In genomic region chr5:370311-370958, GRCh38 we compare ENCODE assay signal across 11 cellular contexts. TPM values are rescaled to one million over a fixed set of nuclear protein-coding genes. Genes with fewer than 3 reads are reported as not detected.
DNase-seq lines count a peak whose midpoint lies in the region; ATAC-seq, FAIRE-seq and TF ChIP-seq lines count a peak whose summit lies in the region.
"Had no signal": no experiment of that assay in that cellular context is flagged by ENCODE, and none has a peak within 500 bp of the region (broad histone marks: within the 10 kb centered on the region; RNA-seq: fewer than 3 reads in every experiment).

No MANE protein-coding gene starts in this region.

- ATAC-seq in psoas muscle: no peak

- no peak overlapping the region for H3K4me3 ChIP-seq in BLaER1
- peak overlapping the region; percentile 70 for H3K4me3 ChIP-seq in GM12865 (ENCODE audit: low read depth, low read length)
- no peak overlapping the region for H3K4me3 ChIP-seq in neuronal stem cell (ENCODE audit: low read length in 2 of 2)
- H3K4me3 ChIP-seq in psoas muscle: no peak overlapping the region

- H3K27me3 ChIP-seq in BLaER1 (peaks cover 28% of the 10 kb centered on the region), neuronal stem cell (ENCODE audit: control insufficient read depth in 3 of 3, insufficient read depth in 3 of 3, low read depth in 1 of 3, low read length in 3 of 3) (peaks cover 0 to 60% (median 20%) of the 10 kb centered on the region in 3 experiments), psoas muscle (ENCODE audit: insufficient read depth in 3 of 3, low read length in 2 of 3) (peaks cover 0 to 37% (median 9%) of the 10 kb centered on the region in 3 donors)

- H3K9me3 ChIP-seq in BLaER1: peaks cover 16% of the 10 kb centered on the region
- H3K9me3 ChIP-seq in neuronal stem cell (replicated peaks in 1 of 2; ENCODE audit: control insufficient read depth in 2 of 2, insufficient read depth in 1 of 2, low read depth in 1 of 2, low read length in 2 of 2): peaks cover 0 to 3% of the 10 kb centered on the region in 2 donors
- H3K9me3 ChIP-seq in psoas muscle: peaks cover 4% of the 10 kb centered on the region

- no peaks in the 10 kb centered on the region for H3K9me3 Mint-ChIP-seq in activated T-helper 2 cell treated with anti-CD3 and anti-CD28 coated beads, Interferon-gamma antibody, Interleukin-2, Interleukin-4, amounts not matched to agents 10 μg/mL and 5 μg/mL and 100 μg/mL, durations not matched to agents 14 hours and 24 hours and 36 hours

- H3K4me1 ChIP-seq in BLaER1 (peaks cover 90% of the 10 kb centered on the region), neuronal stem cell (ENCODE audit: control insufficient read depth in 2 of 2, insufficient read depth in 1 of 2, low read depth in 1 of 2, low read length in 2 of 2) (peaks cover 6 to 20% of the 10 kb centered on the region in 2 donors), psoas muscle (no peaks in the 10 kb centered on the region)

- H3K27ac Mint-ChIP-seq in activated T-helper 2 cell treated with anti-CD3 and anti-CD28 coated beads, Interferon-gamma antibody, Interleukin-2, Interleukin-4, amounts not matched to agents 10 μg/mL and 5 μg/mL and 100 μg/mL, durations not matched to agents 14 hours and 24 hours and 36 hours: peak overlapping the region; percentile 60

- H3K4me3 Mint-ChIP-seq in activated T-helper 2 cell treated with anti-CD3 and anti-CD28 coated beads, Interferon-gamma antibody, Interleukin-2, Interleukin-4, amounts not matched to agents 10 μg/mL and 5 μg/mL and 100 μg/mL, durations not matched to agents 14 hours and 24 hours and 36 hours (ENCODE audit: low read depth): no peak overlapping the region

- no CpG with 5 or more reads among the region's 14 CpGs for WGBS in neuronal stem cell (ENCODE audit: extremely low coverage in 2 of 2, insufficient read length in 2 of 2, insufficient replicate concordance in 1 of 2), 2 donors
- WGBS in psoas muscle, 3 donors: 91 to 98% (median 92%) methylated on average over 13 to 14 of the region's 14 CpGs

- H3K36me3 Mint-ChIP-seq in activated T-helper 2 cell treated with anti-CD3 and anti-CD28 coated beads, Interferon-gamma antibody, Interleukin-2, Interleukin-4, amounts not matched to agents 10 μg/mL and 5 μg/mL and 100 μg/mL, durations not matched to agents 14 hours and 24 hours and 36 hours (ENCODE audit: low read depth): peaks cover 48% of the 10 kb centered on the region

- no peak overlapping the region for H3K14ac ChIP-seq in neuronal stem cell (ENCODE audit: low read length)

- H2BK15ac ChIP-seq in neuronal stem cell (ENCODE audit: low read length): no peak overlapping the region

- H3K4ac ChIP-seq in neuronal stem cell (ENCODE audit: low read length): no peak overlapping the region

- no peak for DNase-seq in GM12865 (ENCODE audit: low read depth)
- DNase-seq in activated T-helper 2 cell treated with anti-CD3 and anti-CD28 coated beads, Interferon-gamma antibody, Interleukin-2, Interleukin-4, amounts not matched to agents 10 μg/mL and 5 μg/mL and 100 μg/mL, durations not matched to agents 14 hours and 24 hours and 36 hours (ENCODE audit: low spot score): no peak
- no peak for DNase-seq in neuronal stem cell (ENCODE audit: low spot score)
- no peak for DNase-seq in H54 (ENCODE audit: insufficient read length, low spot score)
- no peak for DNase-seq in psoas muscle
- no peak for DNase-seq in NCI-H2107 treated with DMSO at 0.1 percent for 48 hours (lab: John Stamatoyannopoulos, UW; ENCODE audit: unreplicated experiment)
- DNase-seq: effector CD8-positive, alpha-beta T cell; Karpas-422; NCI-H146; stimulated activated CD4-positive, alpha-beta T cell treated with anti-CD3 and anti-CD28 coated beads, Interleukin-4, amount 100 ng/mL, for 1 hour had no signal

- no peak overlapping the region for H4K8ac ChIP-seq in neuronal stem cell (ENCODE audit: low read depth, low read length)

- TF ChIP-seq CTCF in GM12865 (IDR thresholded peaks at IDR 0.05; ENCODE audit: insufficient read depth, low read depth, low read length, missing control alignments): no peak
- TF ChIP-seq CTCF in psoas muscle (IDR thresholded peaks at IDR 0.05): no peak

- TF ChIP-seq POLR2A in H54 (IDR thresholded peaks at IDR 0.05; ENCODE audit: low read depth, low read length): no peak

- no peak overlapping the region for H2BK5ac ChIP-seq in neuronal stem cell (ENCODE audit: low read length)

- peaks cover 57% of the 10 kb centered on the region for H3K4me1 Mint-ChIP-seq in activated T-helper 2 cell treated with anti-CD3 and anti-CD28 coated beads, Interferon-gamma antibody, Interleukin-2, Interleukin-4, amounts not matched to agents 10 μg/mL and 5 μg/mL and 100 μg/mL, durations not matched to agents 14 hours and 24 hours and 36 hours (ENCODE audit: low read depth)

- H3K27me3 Mint-ChIP-seq in activated T-helper 2 cell treated with anti-CD3 and anti-CD28 coated beads, Interferon-gamma antibody, Interleukin-2, Interleukin-4, amounts not matched to agents 10 μg/mL and 5 μg/mL and 100 μg/mL, durations not matched to agents 14 hours and 24 hours and 36 hours (ENCODE audit: low read depth): no peaks in the 10 kb centered on the region

- no peaks in the 10 kb centered on the region for H3K36me3 ChIP-seq in BLaER1
- H3K36me3 ChIP-seq in neuronal stem cell (replicated peaks in 1 of 2; ENCODE audit: control insufficient read depth in 2 of 2, insufficient read depth in 2 of 2, low read length in 2 of 2): no peaks in the 10 kb centered on the region
- H3K36me3 ChIP-seq in psoas muscle (ENCODE audit: insufficient read depth in 1 of 2, low read depth in 1 of 2): no peaks in the 10 kb centered on the region

- H2AFZ ChIP-seq in neuronal stem cell (ENCODE audit: low read length): no peak overlapping the region

- H3K27ac ChIP-seq in BLaER1 (no peak overlapping the region), neuronal stem cell (replicated peaks; ENCODE audit: low read length) (no peak overlapping the region), psoas muscle (no peak overlapping the region)

- no peak overlapping the region for H2BK12ac ChIP-seq in neuronal stem cell (ENCODE audit: low read length)

- no peaks in the 10 kb centered on the region for H3K79me1 ChIP-seq in neuronal stem cell (ENCODE audit: low read depth, low read length)

- H3K23ac ChIP-seq in neuronal stem cell (ENCODE audit: low read depth, low read length, poor library complexity): no peak overlapping the region

- H4K91ac ChIP-seq in neuronal stem cell (ENCODE audit: low read depth, low read length, poor library complexity): no peak overlapping the region

- peak overlapping the region; percentile 8 for H2AK5ac ChIP-seq in neuronal stem cell (ENCODE audit: low read depth, low read length)

- peak overlapping the region; percentile 24 for H2BK120ac ChIP-seq in neuronal stem cell (ENCODE audit: low read depth, low read length)

- no peak overlapping the region for H3K18ac ChIP-seq in neuronal stem cell (ENCODE audit: low read length)

- no peak for FAIRE-seq in H54 (lab: Jason Lieb, UNC)

- intact Hi-C loops in activated T-helper 2 cell treated with anti-CD3 and anti-CD28 coated beads, Interferon-gamma antibody, Interleukin-2, Interleukin-4, amounts not matched to agents 10 μg/mL and 5 μg/mL and 100 μg/mL, durations not matched to agents 14 hours and 24 hours and 36 hours (cut with micrococcal nuclease): no loop called here
- intact Hi-C loops in psoas muscle (cut with DNase I): no loop called here

- H3K4me2 ChIP-seq in BLaER1 (peak overlapping the region; percentile 96), neuronal stem cell (ENCODE audit: insufficient read depth, low read length, poor library complexity, severe bottlenecking) (no peak overlapping the region)

- H4K20me1 ChIP-seq in BLaER1: peaks cover 9% of the 10 kb centered on the region; the same call in 1 of the 2 replicates

- H3K9ac ChIP-seq in BLaER1 (no peak overlapping the region), neuronal stem cell (ENCODE audit: low read depth, low read length, poor library complexity) (no peak overlapping the region)

RNA-seq across cellular contexts. Expression of gene AHRR, which starts 48.9 kb away (rescaled TPM):
- total RNA-seq in activated T-helper 2 cell treated with anti-CD3 and anti-CD28 coated beads, Interferon-gamma antibody, Interleukin-2, Interleukin-4, amounts not matched to agents 10 μg/mL and 5 μg/mL and 100 μg/mL, durations not matched to agents 14 hours and 24 hours and 36 hours: 33.3 and 34.9 TPM in 2 replicates
- polyA plus RNA-seq in neuronal stem cell (2013, experiment 1 of 2): 0.26 TPM
- polyA plus RNA-seq in neuronal stem cell (2013, experiment 2 of 2): 0.28 TPM
- 1 to 10 TPM in 2 of 4 donors, under 1 TPM in 2; 0.45 to 7.4 (median 1.2) TPM for total RNA-seq in psoas muscle
- under 1 TPM; 0.10 to 0.39 (median 0.13) TPM for polyA plus RNA-seq in psoas muscle
